Comparison of ENCODE assay signal across 9 cellular contexts in the genomic region with DNA sequence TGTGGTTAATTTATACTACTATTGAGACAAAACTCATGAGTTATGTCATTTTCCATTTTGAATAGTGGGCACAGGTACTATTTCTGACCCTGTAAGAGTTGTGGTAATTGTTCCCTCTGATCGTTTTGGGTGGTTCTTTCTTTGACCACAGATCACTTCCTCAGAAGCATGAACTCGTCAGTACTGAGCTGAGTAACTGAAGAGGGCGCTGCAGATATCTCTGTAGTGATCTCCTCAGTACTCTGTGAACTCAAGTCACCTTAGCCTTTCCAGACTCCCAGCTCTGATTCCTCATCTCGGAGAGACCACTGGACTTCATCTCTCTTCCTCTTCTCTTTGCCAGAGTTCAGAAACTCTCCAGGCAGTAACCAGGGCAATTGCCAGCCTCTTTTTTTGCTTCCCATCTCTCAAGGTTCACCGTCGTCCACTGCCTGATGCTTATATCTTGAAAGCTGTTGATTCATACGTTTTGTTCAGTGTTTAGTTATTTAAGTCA. TPM values are rescaled to one million over a fixed set of nuclear protein-coding genes. Genes with fewer than 3 reads are reported as not detected.
DNase-seq lines count a peak whose midpoint lies in the region; ATAC-seq, FAIRE-seq and TF ChIP-seq lines count a peak whose summit lies in the region.
"Had no signal": no experiment of that assay in that cellular context is flagged by ENCODE, and none has a peak within 500 bp of the region (broad histone marks: within the 10 kb centered on the region; RNA-seq: fewer than 3 reads in every experiment).

No MANE protein-coding gene starts in this region.

- H3K9me3 ChIP-seq in keratinocyte (ENCODE audit: control insufficient read depth, low read depth, low read length) (no peaks in the 10 kb centered on the region), transverse colon (no peaks in the 10 kb centered on the region)
- H3K9me3 ChIP-seq: SJCRH30 had no signal

- in situ Hi-C loops in transverse colon (cut with MboI; ENCODE audit: low pct_ligation_motif_present in 1 of 4, low pct_unique_long_range_greater_than_20kb in 1 of 4, low sequenced_read_pairs in 3 of 4): no loop called here

- dilution Hi-C loops in keratinocyte (cut with MboI; ENCODE audit: extremely low pct_ligation_motif_present, low sequenced_read_pairs): no loop called here

- WGBS in transverse colon (ENCODE audit: low coverage in 1 of 2), 2 donors: 15 to 18% methylated on average over 4 to 7 of the region's 7 CpGs

- H3K4me3 ChIP-seq in GM12864 (ENCODE audit: low read depth, low read length) (no peak overlapping the region), keratinocyte (ENCODE audit: control insufficient read depth in 2 of 3, extremely low read depth in 1 of 3, insufficient read depth in 2 of 3, low read depth in 1 of 3, low read length in 3 of 3) (no peak overlapping the region), transverse colon (no peak overlapping the region)
- H3K4me3 ChIP-seq: SJCRH30 had no signal

- FAIRE-seq in keratinocyte (lab: Jason Lieb, UNC): peak; percentile 64

- H2AFZ ChIP-seq in keratinocyte (ENCODE audit: control insufficient read depth, low read length): peak overlapping the region; percentile 37

- H3K9me1 ChIP-seq in keratinocyte (ENCODE audit: control insufficient read depth, extremely low read depth, insufficient read depth, low read length): no peaks in the 10 kb centered on the region

- H3K27me3 ChIP-seq in keratinocyte (ENCODE audit: control insufficient read depth, extremely low read depth, insufficient read depth, low read length) (no peaks in the 10 kb centered on the region), transverse colon (peaks cover 63% of the 10 kb centered on the region)
- H3K27me3 ChIP-seq: SJCRH30 had no signal

- H4K20me1 ChIP-seq in keratinocyte (ENCODE audit: control insufficient read depth, extremely low read depth, insufficient read depth, low read length): no peaks in the 10 kb centered on the region

- H3K4me2 ChIP-seq in keratinocyte (ENCODE audit: control insufficient read depth, extremely low read depth, insufficient read depth, low read depth, low read length): no peak overlapping the region

- no peak for TF ChIP-seq EP300 in transverse colon (IDR thresholded peaks at IDR 0.05; ENCODE audit: low read depth)

- no peaks in the 10 kb centered on the region for H3K79me2 ChIP-seq in keratinocyte (ENCODE audit: control insufficient read depth, insufficient read depth, low read length)

- DNase-seq in GM12864 (ENCODE audit: low read depth) (peak; percentile 33), NCI-H460 (ENCODE audit: extremely low read depth, low read depth) (peak; percentile 45), activated T-cell treated with anti-CD3 and anti-CD28 coated beads for 48 hours (ENCODE audit: low read depth) (peak; percentile 41), keratinocyte (ENCODE audit: low read depth, low spot score) (no peak), transverse colon (peak; percentile 41), ureter (ENCODE audit: low spot score) (no peak), AG20443 (ENCODE audit: low spot score) (no peak)

- H3K4me1 ChIP-seq in keratinocyte (ENCODE audit: control insufficient read depth, extremely low read depth, insufficient read depth, low read length) (no peaks in the 10 kb centered on the region), transverse colon (peaks cover 0 to 11% (median 4%) of the 10 kb centered on the region in 4 donors)
- H3K4me1 ChIP-seq: SJCRH30 had no signal

- H3K9ac ChIP-seq in keratinocyte (ENCODE audit: control insufficient read depth, extremely low read depth, insufficient read depth, low read length): no peak overlapping the region

- no peak for TF ChIP-seq POLR2A in transverse colon (IDR thresholded peaks at IDR 0.05)

- ATAC-seq in GM21825 (IDR thresholded peaks at IDR 0.05; ENCODE audit: unreplicated experiment): peak; percentile 81

- peak; percentile 69 for TF ChIP-seq CTCF in GM12864 (IDR thresholded peaks at IDR 0.05; ENCODE audit: low read depth, low read length, missing control alignments)
- TF ChIP-seq CTCF in keratinocyte (optimal IDR thresholded peaks at IDR 0.05 in 1 of 3, IDR thresholded peaks at IDR 0.05 in 1 of 3, conservative IDR thresholded peaks at IDR 0.05 in 1 of 3; ENCODE audit: extremely low read depth in 1 of 3, insufficient read depth in 2 of 3, low read length in 3 of 3): peak; percentile 67 to 70 (median 70)
- peak in 2 of 5 experiments; percentile 22 to 34 for TF ChIP-seq CTCF in transverse colon (IDR thresholded peaks at IDR 0.05)

- no peaks in the 10 kb centered on the region for H3K36me3 ChIP-seq in keratinocyte (ENCODE audit: control insufficient read depth in 2 of 2, extremely low read depth in 1 of 2, insufficient read depth in 2 of 2, low read length in 2 of 2)
- no peaks in the 10 kb centered on the region for H3K36me3 ChIP-seq in transverse colon
- H3K36me3 ChIP-seq: SJCRH30 had no signal

- H3K27ac ChIP-seq in keratinocyte (ENCODE audit: control insufficient read depth, insufficient read depth, low read length) (no peak overlapping the region), transverse colon (no peak overlapping the region)
- H3K27ac ChIP-seq: SJCRH30 had no signal

- intact Hi-C loops in transverse colon (cut with DNase I; ENCODE audit: low total_unique reads): no loop called here

RNA-seq across cellular contexts. Expression of a gene that starts 9.4 kb away (rescaled TPM):
- total RNA-seq in NCI-H460 (2014; rRNA removed; shearing (Covaris generic)): 4.5 and 4.7 TPM in 2 replicates
- polyA plus RNA-seq in NCI-H460 (2014; cell fraction: nucleus; rRNA removed): 0.08 TPM in 1 of 2 replicates, not detected in the other
- 0.22 to 1.3 TPM (median 0.93 TPM) in 3 replicates for polyA plus RNA-seq in keratinocyte
- 14.1 TPM for polyA plus RNA-seq in keratinocyte (2011; ENCODE audit: low read depth)
- 0.10 and 0.45 TPM in 2 replicates for polyA plus RNA-seq in keratinocyte (2011; cell fraction: cytosol; rRNA removed)
- polyA plus RNA-seq in keratinocyte (2011; cell fraction: nucleus; rRNA removed): 5.2 and 6.2 TPM in 2 replicates
- 0.23 and 11.7 TPM in 2 replicates for polyA plus RNA-seq in keratinocyte (2012; ENCODE audit: low replicate concordance)
- polyA minus RNA-seq in keratinocyte: 2.6 to 3.2 TPM in 2 of 3 replicates, not detected in the other
- polyA minus RNA-seq in keratinocyte (2011; cell fraction: cytosol; rRNA and poly(A)+ RNA removed): not detected
- polyA minus RNA-seq in keratinocyte (2011; cell fraction: nucleus; rRNA and poly(A)+ RNA removed): 3.9 and 5.5 TPM in 2 replicates
- 10 to 100 TPM in 2 of 4 donors, 1 to 10 TPM in 1, under 1 TPM in 1; 0.40 to 57.2 (median 11.7) TPM for total RNA-seq in transverse colon
- 18.3 TPM for total RNA-seq in ureter
- total RNA-seq: SJCRH30 had no signal

RNA-seq across cellular contexts. Expression of a gene that starts 53.7 kb away (rescaled TPM):
- 35.5 and 40.3 TPM in 2 replicates for total RNA-seq in NCI-H460 (2014; rRNA removed; shearing (Covaris generic))
- polyA plus RNA-seq in NCI-H460 (2014; cell fraction: nucleus; rRNA removed): 22.4 and 29.8 TPM in 2 replicates
- 1.5 to 1.7 TPM (median 1.6 TPM) in 3 replicates for polyA plus RNA-seq in keratinocyte
- polyA plus RNA-seq in keratinocyte (2011; ENCODE audit: low read depth): 2.3 TPM
- polyA plus RNA-seq in keratinocyte (2011; cell fraction: cytosol; rRNA removed): 0.52 and 1.2 TPM in 2 replicates
- polyA plus RNA-seq in keratinocyte (2011; cell fraction: nucleus; rRNA removed): 2.5 and 3.5 TPM in 2 replicates
- polyA plus RNA-seq in keratinocyte (2012; ENCODE audit: low replicate concordance): 1.2 and 1.9 TPM in 2 replicates
- 0.61 to 1.7 TPM (median 1.5 TPM) in 3 replicates for polyA minus RNA-seq in keratinocyte
- not detected for polyA minus RNA-seq in keratinocyte (2011; cell fraction: cytosol; rRNA and poly(A)+ RNA removed)
- 2.9 and 3.3 TPM in 2 replicates for polyA minus RNA-seq in keratinocyte (2011; cell fraction: nucleus; rRNA and poly(A)+ RNA removed)
- total RNA-seq in transverse colon (1 to 10 TPM in 3 of 4 donors, under 1 TPM in 1; 0.75 to 6.0 (median 2.8) TPM), ureter (12.4 TPM)
- total RNA-seq: SJCRH30 had no signal

Comparison
In these comparisons a context has a peak if more than half of its experiments do, and no peak if none do; other contexts are left out.
1. DNase-seq: peak in GM12864 (single experiment), NCI-H460 (single experiment), activated T-cell treated with anti-CD3 and anti-CD28 coated beads for 48 hours (single experiment) and transverse colon (single experiment); none in keratinocyte (single experiment), ureter (single experiment) and AG20443 (single experiment).